7 cellular contexts compared by ENCODE assay signal in the genomic region with DNA sequence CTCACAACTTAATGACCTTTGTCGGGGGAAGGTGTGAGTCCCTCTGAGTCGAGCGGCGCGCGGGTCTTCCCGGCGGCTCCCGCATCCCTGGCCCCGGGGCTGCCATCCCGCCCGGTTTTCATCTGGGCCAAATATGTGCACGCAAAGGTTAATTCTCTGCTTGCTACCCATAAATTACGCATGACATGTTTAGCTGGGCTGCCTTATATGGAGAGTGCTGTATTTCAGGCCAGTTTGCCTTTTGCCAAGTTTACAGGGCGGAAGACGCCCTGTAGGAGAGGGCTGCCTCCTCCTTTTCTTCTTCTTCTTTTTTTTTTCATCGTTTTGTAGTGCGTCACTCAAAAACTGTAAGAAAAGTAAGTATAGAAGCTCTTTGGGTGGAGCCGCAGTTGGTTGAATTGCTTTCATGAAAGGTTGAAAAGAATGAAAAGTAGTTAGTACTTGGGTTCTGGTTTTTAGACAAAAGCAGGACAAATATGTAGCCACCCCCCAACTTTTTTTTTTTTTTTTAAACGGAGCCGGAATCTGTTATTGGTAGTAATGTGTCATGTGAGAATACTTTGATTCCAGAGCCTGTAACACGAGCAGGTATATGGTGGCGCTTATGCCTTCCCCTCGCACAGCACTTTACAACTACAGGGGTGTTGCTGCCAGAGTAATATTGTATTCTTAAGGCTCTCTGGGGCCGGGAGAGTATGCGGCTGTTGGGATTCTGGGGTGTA. TPM values are rescaled to one million over a fixed set of nuclear protein-coding genes. Genes with fewer than 3 reads are reported as not detected.
A peak's percentile ranks its signal among the peaks of the same experiment; 100 is the strongest.
DNase-seq lines count a peak whose midpoint lies in the region; ATAC-seq and TF ChIP-seq lines count a peak whose summit lies in the region.

No MANE protein-coding gene starts in this region.

- H3K9me3 ChIP-seq in T-helper 17 cell (ENCODE audit: control insufficient read depth, low read length, poor library complexity, severe bottlenecking) (no peaks in the 10 kb centered on the region), right lobe of liver (no peaks in the 10 kb centered on the region), stomach smooth muscle (ENCODE audit: control insufficient read depth in 2 of 2, low read length in 2 of 2) (no peaks in the 10 kb centered on the region)

- no peak for TF ChIP-seq POLR2A in right lobe of liver (IDR thresholded peaks at IDR 0.05)

- H3K27ac ChIP-seq in right lobe of liver (peak overlapping the region; percentile 96 to 97 (median 97)), stomach smooth muscle (ENCODE audit: low read length) (peak overlapping the region; percentile 97)

- H3K4me1 Mint-ChIP-seq in T-helper 17 cell, result peaks cover 46% of the 10 kb centered on the region
- H3K4me1 Mint-ChIP-seq in dendritic cell treated with granulocyte-macrophage colony-stimulating factor and Interleukin-4, amounts not matched to agents 40 ng/mL and 50 ng/mL, for 4 days (ENCODE audit: low read depth), result peaks cover 44% of the 10 kb centered on the region

- ATAC-seq in HG02571 (IDR thresholded peaks at IDR 0.05; ENCODE audit: unreplicated experiment) (peak; percentile 13), T-helper 17 cell (peak; percentile 71), right lobe of liver (peak; percentile 45 to 74 (median 58))

- peaks cover 0 to 27% (median 3%) of the 10 kb centered on the region in 4 donors for H3K4me1 ChIP-seq in right lobe of liver
- H3K4me1 ChIP-seq in stomach smooth muscle (ENCODE audit: control insufficient read depth, insufficient read depth, low read length), result peaks cover 10% of the 10 kb centered on the region

- peaks cover 7% of the 10 kb centered on the region for H3K36me3 Mint-ChIP-seq in T-helper 17 cell (ENCODE audit: low read depth)
- peaks cover 48% of the 10 kb centered on the region for H3K36me3 Mint-ChIP-seq in dendritic cell treated with granulocyte-macrophage colony-stimulating factor and Interleukin-4, amounts not matched to agents 40 ng/mL and 50 ng/mL, for 4 days (ENCODE audit: low read depth)

- intact Hi-C loops in dendritic cell treated with granulocyte-macrophage colony-stimulating factor and Interleukin-4, amounts not matched to agents 40 ng/mL and 50 ng/mL, for 4 days (cut with micrococcal nuclease), result loop anchor here (2.0 kb wide), 3 partner anchors 25 to 73 kb away; no protein-coding TSS in a partner anchor
- intact Hi-C loops in right lobe of liver (cut with DNase I), result no loop called here

- H3K36me3 ChIP-seq in right lobe of liver (no peaks in the 10 kb centered on the region), stomach smooth muscle (ENCODE audit: control insufficient read depth in 2 of 2, insufficient read depth in 2 of 2, low read length in 2 of 2) (no peaks in the 10 kb centered on the region)

- peak overlapping the region; percentile 95 for H3K27ac Mint-ChIP-seq in T-helper 17 cell
- H3K27ac Mint-ChIP-seq in dendritic cell treated with granulocyte-macrophage colony-stimulating factor and Interleukin-4, amounts not matched to agents 40 ng/mL and 50 ng/mL, for 4 days, result peak overlapping the region; percentile 97

- DNase-seq in GM12865 (ENCODE audit: low read depth), result peak; percentile 65
- DNase-seq in NCI-H1105 treated with DMSO at 0.1 percent for 48 hours (lab: John Stamatoyannopoulos, UW), result peak; percentile 90
- peak in 2 of 3 donors; percentile 35 to 50 for DNase-seq in T-helper 17 cell
- DNase-seq in right lobe of liver, result peak in 1 of 3 donors; percentile 18

- TF ChIP-seq CTCF in GM12865 (IDR thresholded peaks at IDR 0.05; ENCODE audit: insufficient read depth, low read depth, low read length, missing control alignments) (no peak), right lobe of liver (IDR thresholded peaks at IDR 0.05) (no peak)

- no peaks in the 10 kb centered on the region for H3K27me3 Mint-ChIP-seq in T-helper 17 cell
- no peaks in the 10 kb centered on the region for H3K27me3 Mint-ChIP-seq in dendritic cell treated with granulocyte-macrophage colony-stimulating factor and Interleukin-4, amounts not matched to agents 40 ng/mL and 50 ng/mL, for 4 days

- H3K4me3 ChIP-seq in GM12865 (ENCODE audit: low read depth, low read length), result peak overlapping the region; percentile 93
- H3K4me3 ChIP-seq in right lobe of liver, result peak overlapping the region; percentile 64 to 83 (median 66)
- peak overlapping the region; percentile 83 to 95 for H3K4me3 ChIP-seq in stomach smooth muscle (ENCODE audit: low read length in 2 of 2)

- H3K9me3 Mint-ChIP-seq in dendritic cell treated with granulocyte-macrophage colony-stimulating factor and Interleukin-4, amounts not matched to agents 40 ng/mL and 50 ng/mL, for 4 days, result no peaks in the 10 kb centered on the region

- H3K27me3 ChIP-seq in right lobe of liver (no peaks in the 10 kb centered on the region), stomach smooth muscle (ENCODE audit: control insufficient read depth in 1 of 2, insufficient read depth in 2 of 2, low read length in 2 of 2) (no peaks in the 10 kb centered on the region)

- H3K9ac ChIP-seq in stomach smooth muscle (ENCODE audit: low read length in 2 of 2), result peak overlapping the region; percentile 97

- H3K4me3 Mint-ChIP-seq in T-helper 17 cell, result peak overlapping the region; percentile 92
- peak overlapping the region; percentile 96 for H3K4me3 Mint-ChIP-seq in dendritic cell treated with granulocyte-macrophage colony-stimulating factor and Interleukin-4, amounts not matched to agents 40 ng/mL and 50 ng/mL, for 4 days

- WGBS in right lobe of liver (ENCODE audit: insufficient coverage, low coverage, low lambda C conversion rate, missing lambda C conversion rate), result 1% methylated on average over 11 of the region's 26 CpGs

RNA-seq across cellular contexts. Expression of a gene that starts 0.9 kb away (rescaled TPM):
- total RNA-seq in T-helper 17 cell (100 to 1,000 TPM; 641 to 725 TPM), right lobe of liver (10 to 100 TPM; 49.9 to 89.6 (median 63.2) TPM)

Comparison
In these comparisons a context has a peak if more than half of its experiments do, and no peak if none do; other contexts are left out.
1. ATAC-seq: peak in every context shown above with its lines; median percentile 71 in T-helper 17 cell; 58 in right lobe of liver; 13 in HG02571.
2. RNA of a gene that starts 0.9 kb away (total RNA-seq): 641 to 725 TPM in T-helper 17 cell; 49.9 to 89.6 TPM in right lobe of liver; every median in the first group is over 4 times any median in the second.
3. Peak in every context shown above with its lines, with median percentiles within 50 percentile points of each other: H3K4me3 ChIP-seq.